1 cellular context compared by ENCODE assay signal in the genomic region with DNA sequence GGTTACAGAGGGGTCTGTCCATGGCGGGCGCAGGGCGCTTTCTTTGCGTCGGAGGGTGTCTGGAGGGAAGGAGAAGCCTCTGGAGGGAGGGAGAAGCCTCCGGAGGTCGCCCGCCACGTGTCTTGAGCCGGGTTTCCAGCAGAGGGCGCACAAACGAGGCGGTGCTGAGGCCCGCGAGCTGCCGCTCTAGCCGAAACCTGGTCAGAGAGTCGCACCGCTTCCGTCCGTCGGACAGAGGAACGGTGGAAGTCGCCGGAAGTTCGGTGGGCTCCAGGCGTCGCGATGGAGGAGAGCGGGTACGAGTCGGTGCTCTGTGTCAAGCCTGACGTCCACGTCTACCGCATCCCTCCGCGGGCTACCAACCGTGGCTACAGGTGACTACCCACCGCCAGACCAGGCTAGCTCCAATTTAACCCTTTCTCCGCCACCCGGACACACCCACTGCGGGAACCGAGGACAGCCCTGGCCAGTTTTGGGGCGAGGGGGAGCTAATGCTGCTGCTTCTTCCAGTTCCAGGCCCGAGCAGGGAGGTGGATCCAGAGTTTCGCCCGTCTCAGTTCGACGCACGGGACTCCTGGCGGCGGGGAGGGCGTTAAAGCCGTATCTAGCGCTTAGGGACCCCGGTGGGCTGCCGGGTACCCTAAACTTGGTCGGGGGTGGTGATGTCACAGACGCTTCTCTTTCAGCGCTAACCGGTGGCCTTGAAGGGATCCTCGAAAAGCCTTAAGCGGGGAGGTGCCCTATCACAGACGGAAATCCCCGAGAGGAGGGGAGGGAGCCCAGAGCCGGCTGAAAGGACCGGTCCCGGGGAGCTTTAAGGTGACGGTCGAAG.
TF ChIP-seq lines count a peak whose summit lies in the region.

A gene with protein sequence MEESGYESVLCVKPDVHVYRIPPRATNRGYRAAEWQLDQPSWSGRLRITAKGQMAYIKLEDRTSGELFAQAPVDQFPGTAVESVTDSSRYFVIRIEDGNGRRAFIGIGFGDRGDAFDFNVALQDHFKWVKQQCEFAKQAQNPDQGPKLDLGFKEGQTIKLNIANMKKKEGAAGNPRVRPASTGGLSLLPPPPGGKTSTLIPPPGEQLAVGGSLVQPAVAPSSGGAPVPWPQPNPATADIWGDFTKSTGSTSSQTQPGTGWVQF (plus strand): TSS at position 245 of the 832 bp plus-strand sequence. CDS start 38 bp downstream, at position 283.

TF ChIP-seq in A549, 52 proteins besides CTCF, POLR2A, EP300 and RAD21 (continued from another document):
- TF ChIP-seq, protein P1, sequence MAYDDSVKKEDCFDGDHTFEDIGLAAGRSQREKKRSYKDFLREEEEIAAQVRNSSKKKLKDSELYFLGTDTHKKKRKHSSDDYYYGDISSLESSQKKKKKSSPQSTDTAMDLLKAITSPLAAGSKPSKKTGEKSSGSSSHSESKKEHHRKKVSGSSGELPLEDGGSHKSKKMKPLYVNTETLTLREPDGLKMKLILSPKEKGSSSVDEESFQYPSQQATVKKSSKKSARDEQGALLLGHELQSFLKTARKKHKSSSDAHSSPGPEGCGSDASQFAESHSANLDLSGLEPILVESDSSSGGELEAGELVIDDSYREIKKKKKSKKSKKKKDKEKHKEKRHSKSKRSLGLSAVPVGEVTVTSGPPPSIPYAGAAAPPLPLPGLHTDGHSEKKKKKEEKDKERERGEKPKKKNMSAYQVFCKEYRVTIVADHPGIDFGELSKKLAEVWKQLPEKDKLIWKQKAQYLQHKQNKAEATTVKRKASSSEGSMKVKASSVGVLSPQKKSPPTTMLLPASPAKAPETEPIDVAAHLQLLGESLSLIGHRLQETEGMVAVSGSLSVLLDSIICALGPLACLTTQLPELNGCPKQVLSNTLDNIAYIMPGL (CRISPR knock-in tag; IDR thresholded peaks at IDR 0.05; ENCODE audit: borderline replicate concordance) = no peak
- TF ChIP-seq ESRRA (IDR thresholded peaks at IDR 0.05; ENCODE audit: borderline replicate concordance, low read length) (no peak), MAFK (IDR thresholded peaks at IDR 0.05; ENCODE audit: partially characterized antibody) (no peak), FOSB (CRISPR knock-in tag; IDR thresholded peaks at IDR 0.05) (no peak), RNF2 (IDR thresholded peaks at IDR 0.05; ENCODE audit: borderline replicate concordance, low read depth) (no peak), CEBPB (IDR thresholded peaks at IDR 0.05) (no peak), SREBF2 (IDR thresholded peaks at IDR 0.05) (no peak), KDM1A (IDR thresholded peaks at IDR 0.05; ENCODE audit: low read depth) (no peak), RARB (CRISPR knock-in tag; IDR thresholded peaks at IDR 0.05) (no peak), TFCP2L1 (CRISPR knock-in tag; IDR thresholded peaks at IDR 0.05) (no peak), RCOR1 (IDR thresholded peaks at IDR 0.05; ENCODE audit: low read depth, low read length) (no peak), CBX8 (IDR thresholded peaks at IDR 0.05) (no peak), ZFP36 (IDR thresholded peaks at IDR 0.05; ENCODE audit: borderline replicate concordance, partially characterized antibody) (no peak), POLR2AphosphoS2 (conservative IDR thresholded peaks at IDR 0.05; ENCODE audit: low read length) (no peak), KDM5A (IDR thresholded peaks at IDR 0.05) (0 out of 2 replicates have a peak, but pooled peaks have one; percentile 11), GATA3 (IDR thresholded peaks at IDR 0.05; ENCODE audit: borderline replicate concordance) (no peak), PHF8 (IDR thresholded peaks at IDR 0.05; ENCODE audit: borderline replicate concordance, low read depth) (peak; percentile 78), HEYL (CRISPR knock-in tag; IDR thresholded peaks at IDR 0.05) (no peak), HDAC2 (IDR thresholded peaks at IDR 0.05) (no peak), CBX2 (IDR thresholded peaks at IDR 0.05; ENCODE audit: borderline replicate concordance, low read depth) (no peak), HOXA7 (CRISPR knock-in tag; IDR thresholded peaks at IDR 0.05) (no peak), NPAS2 (CRISPR knock-in tag; IDR thresholded peaks at IDR 0.05; ENCODE audit: borderline replicate concordance) (no peak), CHD4 (IDR thresholded peaks at IDR 0.05; ENCODE audit: borderline replicate concordance) (no peak), MYC (IDR thresholded peaks at IDR 0.05; ENCODE audit: borderline replicate concordance, low read length) (peak; percentile 91), FOXS1 (CRISPR knock-in tag; IDR thresholded peaks at IDR 0.05) (no peak), JUN (IDR thresholded peaks at IDR 0.05) (peak in 1 of 2 experiments; percentile 70; a peak in 3 of 5 replicates), ZSCAN20 (CRISPR knock-in tag; IDR thresholded peaks at IDR 0.05) (no peak), JUNB (IDR thresholded peaks at IDR 0.05) (no peak), TP53 (CRISPR knock-in tag; IDR thresholded peaks at IDR 0.05) (no peak), ZNF302 (CRISPR knock-in tag; IDR thresholded peaks at IDR 0.05) (no peak), MAZ (IDR thresholded peaks at IDR 0.05; ENCODE audit: borderline replicate concordance, low read depth, low read length) (no peak), EHF (CRISPR knock-in tag; IDR thresholded peaks at IDR 0.05) (no peak), SMC3 (IDR thresholded peaks at IDR 0.05) (peak; percentile 73), HOXB5 (CRISPR knock-in tag; IDR thresholded peaks at IDR 0.05) (no peak), BHLHE40 (IDR thresholded peaks at IDR 0.05; ENCODE audit: low read depth, low read length) (no peak), NFE2L2 (conservative IDR thresholded peaks at IDR 0.05; ENCODE audit: low read length) (no peak), FOSL2 (IDR thresholded peaks at IDR 0.05) (no peak), FOSL2 (CRISPR knock-in tag; IDR thresholded peaks at IDR 0.05) (no peak), EHMT2 (IDR thresholded peaks at IDR 0.05; ENCODE audit: low read depth) (no peak), HOXB13 (CRISPR knock-in tag; IDR thresholded peaks at IDR 0.05; ENCODE audit: low read depth) (no peak)
- TF ChIP-seq, protein P2, sequence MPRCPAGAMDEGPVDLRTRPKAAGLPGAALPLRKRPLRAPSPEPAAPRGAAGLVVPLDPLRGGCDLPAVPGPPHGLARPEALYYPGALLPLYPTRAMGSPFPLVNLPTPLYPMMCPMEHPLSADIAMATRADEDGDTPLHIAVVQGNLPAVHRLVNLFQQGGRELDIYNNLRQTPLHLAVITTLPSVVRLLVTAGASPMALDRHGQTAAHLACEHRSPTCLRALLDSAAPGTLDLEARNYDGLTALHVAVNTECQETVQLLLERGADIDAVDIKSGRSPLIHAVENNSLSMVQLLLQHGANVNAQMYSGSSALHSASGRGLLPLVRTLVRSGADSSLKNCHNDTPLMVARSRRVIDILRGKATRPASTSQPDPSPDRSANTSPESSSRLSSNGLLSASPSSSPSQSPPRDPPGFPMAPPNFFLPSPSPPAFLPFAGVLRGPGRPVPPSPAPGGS (IDR thresholded peaks at IDR 0.05) = peak; percentile 61; the same call in 1 of the 3 replicates
- TF ChIP-seq, protein P3, sequence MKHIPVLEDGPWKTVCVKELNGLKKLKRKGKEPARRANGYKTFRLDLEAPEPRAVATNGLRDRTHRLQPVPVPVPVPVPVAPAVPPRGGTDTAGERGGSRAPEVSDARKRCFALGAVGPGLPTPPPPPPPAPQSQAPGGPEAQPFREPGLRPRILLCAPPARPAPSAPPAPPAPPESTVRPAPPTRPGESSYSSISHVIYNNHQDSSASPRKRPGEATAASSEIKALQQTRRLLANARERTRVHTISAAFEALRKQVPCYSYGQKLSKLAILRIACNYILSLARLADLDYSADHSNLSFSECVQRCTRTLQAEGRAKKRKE (CRISPR knock-in tag; IDR thresholded peaks at IDR 0.05; ENCODE audit: low read depth) = no peak
- TF ChIP-seq, protein P4, sequence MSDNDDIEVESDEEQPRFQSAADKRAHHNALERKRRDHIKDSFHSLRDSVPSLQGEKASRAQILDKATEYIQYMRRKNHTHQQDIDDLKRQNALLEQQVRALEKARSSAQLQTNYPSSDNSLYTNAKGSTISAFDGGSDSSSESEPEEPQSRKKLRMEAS (IDR thresholded peaks at IDR 0.05) = peak; percentile 98
- TF ChIP-seq, protein P5, sequence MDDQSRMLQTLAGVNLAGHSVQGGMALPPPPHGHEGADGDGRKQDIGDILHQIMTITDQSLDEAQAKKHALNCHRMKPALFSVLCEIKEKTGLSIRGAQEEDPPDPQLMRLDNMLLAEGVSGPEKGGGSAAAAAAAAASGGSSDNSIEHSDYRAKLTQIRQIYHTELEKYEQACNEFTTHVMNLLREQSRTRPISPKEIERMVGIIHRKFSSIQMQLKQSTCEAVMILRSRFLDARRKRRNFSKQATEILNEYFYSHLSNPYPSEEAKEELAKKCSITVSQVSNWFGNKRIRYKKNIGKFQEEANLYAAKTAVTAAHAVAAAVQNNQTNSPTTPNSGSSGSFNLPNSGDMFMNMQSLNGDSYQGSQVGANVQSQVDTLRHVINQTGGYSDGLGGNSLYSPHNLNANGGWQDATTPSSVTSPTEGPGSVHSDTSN (IDR thresholded peaks at IDR 0.05) = no peak
- TF ChIP-seq, protein P6, sequence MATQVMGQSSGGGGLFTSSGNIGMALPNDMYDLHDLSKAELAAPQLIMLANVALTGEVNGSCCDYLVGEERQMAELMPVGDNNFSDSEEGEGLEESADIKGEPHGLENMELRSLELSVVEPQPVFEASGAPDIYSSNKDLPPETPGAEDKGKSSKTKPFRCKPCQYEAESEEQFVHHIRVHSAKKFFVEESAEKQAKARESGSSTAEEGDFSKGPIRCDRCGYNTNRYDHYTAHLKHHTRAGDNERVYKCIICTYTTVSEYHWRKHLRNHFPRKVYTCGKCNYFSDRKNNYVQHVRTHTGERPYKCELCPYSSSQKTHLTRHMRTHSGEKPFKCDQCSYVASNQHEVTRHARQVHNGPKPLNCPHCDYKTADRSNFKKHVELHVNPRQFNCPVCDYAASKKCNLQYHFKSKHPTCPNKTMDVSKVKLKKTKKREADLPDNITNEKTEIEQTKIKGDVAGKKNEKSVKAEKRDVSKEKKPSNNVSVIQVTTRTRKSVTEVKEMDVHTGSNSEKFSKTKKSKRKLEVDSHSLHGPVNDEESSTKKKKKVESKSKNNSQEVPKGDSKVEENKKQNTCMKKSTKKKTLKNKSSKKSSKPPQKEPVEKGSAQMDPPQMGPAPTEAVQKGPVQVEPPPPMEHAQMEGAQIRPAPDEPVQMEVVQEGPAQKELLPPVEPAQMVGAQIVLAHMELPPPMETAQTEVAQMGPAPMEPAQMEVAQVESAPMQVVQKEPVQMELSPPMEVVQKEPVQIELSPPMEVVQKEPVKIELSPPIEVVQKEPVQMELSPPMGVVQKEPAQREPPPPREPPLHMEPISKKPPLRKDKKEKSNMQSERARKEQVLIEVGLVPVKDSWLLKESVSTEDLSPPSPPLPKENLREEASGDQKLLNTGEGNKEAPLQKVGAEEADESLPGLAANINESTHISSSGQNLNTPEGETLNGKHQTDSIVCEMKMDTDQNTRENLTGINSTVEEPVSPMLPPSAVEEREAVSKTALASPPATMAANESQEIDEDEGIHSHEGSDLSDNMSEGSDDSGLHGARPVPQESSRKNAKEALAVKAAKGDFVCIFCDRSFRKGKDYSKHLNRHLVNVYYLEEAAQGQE (IDR thresholded peaks at IDR 0.05) = no peak
TF ChIP-seq in A549: peak in this region for 9.
